Comparison of ENCODE assay signal across 12 cellular contexts in the genomic region with DNA sequence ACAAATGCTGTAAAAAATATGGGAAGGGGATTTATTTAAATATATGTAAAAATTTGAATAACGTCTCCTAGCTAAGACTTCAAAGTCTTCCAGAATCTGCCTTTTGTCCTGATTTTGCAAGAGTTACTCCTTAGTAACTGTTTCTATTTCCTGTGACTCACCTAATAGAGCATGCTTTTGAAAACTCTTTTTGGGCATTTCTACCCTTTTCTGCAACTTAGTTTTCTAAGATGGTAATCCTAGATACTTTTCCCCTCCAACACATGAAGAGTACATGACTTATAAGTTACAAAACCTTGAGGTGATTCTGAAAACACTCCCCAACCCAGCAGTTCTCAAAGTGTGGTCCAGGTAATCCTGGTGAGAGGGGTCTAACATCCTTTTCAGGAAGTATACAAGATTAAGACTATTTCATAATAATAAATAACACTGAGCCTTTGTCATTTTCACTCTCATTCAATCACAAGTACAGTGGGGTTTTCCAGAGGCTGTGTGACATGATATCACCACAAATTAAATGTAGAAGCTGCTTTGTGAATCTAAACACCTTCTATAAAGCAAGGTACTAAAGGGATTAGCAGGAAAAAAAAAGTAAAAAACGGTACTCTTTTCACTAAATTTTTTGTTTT. TPM values are rescaled to one million over a fixed set of nuclear protein-coding genes. Genes with fewer than 3 reads are reported as not detected.
DNase-seq lines count a peak whose midpoint lies in the region; ATAC-seq lines count a peak whose summit lies in the region.
"Had no signal": no experiment of that assay in that cellular context is flagged by ENCODE, and none has a peak within 500 bp of the region (broad histone marks: within the 10 kb centered on the region; RNA-seq: fewer than 3 reads in every experiment).

No MANE protein-coding gene starts in this region.

- no peak for ATAC-seq in HG03280 (IDR thresholded peaks at IDR 0.05; ENCODE audit: unreplicated experiment)

- H3K9me3 ChIP-seq in CD4-positive, alpha-beta memory T cell (ENCODE audit: control insufficient read depth in 1 of 2, low read length in 2 of 2), result no peaks in the 10 kb centered on the region
- H3K9me3 ChIP-seq in HUES64 (ENCODE audit: insufficient read depth, low read depth, low read length), result no peaks in the 10 kb centered on the region
- H3K9me3 ChIP-seq: pancreas had no signal

- no peak overlapping the region for H2BK5ac ChIP-seq in mesendoderm (ENCODE audit: low read length)

- 79% methylated on average over 1 of the region's 2 CpGs for WGBS in HUES64
- WGBS in mesendoderm (ENCODE audit: extremely low coverage, insufficient coverage, low lambda C conversion rate), result no CpG with 5 or more reads among the region's 2 CpGs

- no peak overlapping the region for H3K56ac ChIP-seq in mesendoderm (ENCODE audit: low read length)

- H3K4me3 ChIP-seq in CD4-positive, alpha-beta memory T cell (ENCODE audit: low read length in 2 of 2), result no peak overlapping the region
- H3K4me3 ChIP-seq in HUES64 (ENCODE audit: low read length) (no peak overlapping the region), mesendoderm (ENCODE audit: low read length) (no peak overlapping the region)
- H3K4me3 ChIP-seq: pancreas had no signal

- H3K36me3 ChIP-seq in CD4-positive, alpha-beta memory T cell (ENCODE audit: insufficient read depth, low read length), result peaks cover 16% of the 10 kb centered on the region
- H3K36me3 ChIP-seq in HUES64 (ENCODE audit: insufficient read depth, low read length) (peaks cover 71% of the 10 kb centered on the region), mesendoderm (ENCODE audit: control insufficient read depth, insufficient read depth, low read length) (no peaks in the 10 kb centered on the region)

- H3K79me2 ChIP-seq in mesendoderm (ENCODE audit: control insufficient read depth, insufficient read depth, low read length), result no peaks in the 10 kb centered on the region

- no peak overlapping the region for H3K4me2 ChIP-seq in mesendoderm (ENCODE audit: low read length)

- H3K9me3 Mint-ChIP-seq in CD4-positive, alpha-beta memory T cell, result no peaks in the 10 kb centered on the region
- H3K9me3 Mint-ChIP-seq: activated B cell treated with CpG ODN at 0.5 μM for 24 hours, brain had no signal

- peak overlapping the region in 4 of 7 donors; percentile 10 to 62 (median 26) for H3K27ac Mint-ChIP-seq in CD4-positive, alpha-beta memory T cell
- H3K27ac Mint-ChIP-seq: activated B cell treated with CpG ODN at 0.5 μM for 24 hours had no signal

- no peak overlapping the region for H4K5ac ChIP-seq in mesendoderm (ENCODE audit: low read length)

- no peak overlapping the region for H3K27ac ChIP-seq in CD4-positive, alpha-beta memory T cell (ENCODE audit: low read depth, low read length)
- peak overlapping the region; percentile 53 for H3K27ac ChIP-seq in HUES64 (ENCODE audit: low read depth, low read length)
- no peak overlapping the region for H3K27ac ChIP-seq in mesendoderm (ENCODE audit: low read depth, low read length)
- H3K27ac ChIP-seq: pancreas had no signal

- H3K9ac ChIP-seq in HUES64 (ENCODE audit: low read depth, low read length) (no peak overlapping the region; the same call in 1 of the 2 replicates), mesendoderm (ENCODE audit: low read length) (no peak overlapping the region)

- H2BK120ac ChIP-seq in mesendoderm (ENCODE audit: low read depth, low read length), result no peak overlapping the region

- peaks cover 21 to 56% of the 10 kb centered on the region in 2 donors for H3K36me3 Mint-ChIP-seq in CD4-positive, alpha-beta memory T cell

- H3K4me3 Mint-ChIP-seq in CD4-positive, alpha-beta memory T cell, result no peak overlapping the region
- H3K4me3 Mint-ChIP-seq: activated B cell treated with CpG ODN at 0.5 μM for 24 hours, brain had no signal

- no peak overlapping the region for H3K18ac ChIP-seq in mesendoderm (ENCODE audit: low read length)

- H3K4ac ChIP-seq in mesendoderm (ENCODE audit: low read depth, low read length), result no peak overlapping the region

- H3K79me1 ChIP-seq in mesendoderm (ENCODE audit: low read length), result no peaks in the 10 kb centered on the region

- no peaks in the 10 kb centered on the region for H3K27me3 Mint-ChIP-seq in CD4-positive, alpha-beta memory T cell
- H3K27me3 Mint-ChIP-seq: activated B cell treated with CpG ODN at 0.5 μM for 24 hours, brain had no signal

- H3K23ac ChIP-seq in mesendoderm (ENCODE audit: low read length), result no peak overlapping the region

- CTCF ChIA-PET in CD4-positive, alpha-beta memory T cell (lab: Charles Lee; ENCODE audit: partially characterized antibody), result no interaction called here

- no peak overlapping the region for H2AK5ac ChIP-seq in mesendoderm (ENCODE audit: low read length)

- no peaks in the 10 kb centered on the region for H3K27me3 ChIP-seq in CD4-positive, alpha-beta memory T cell (ENCODE audit: insufficient read depth, low read length)
- H3K27me3 ChIP-seq in HUES64 (ENCODE audit: insufficient read depth, low read length), result no peaks in the 10 kb centered on the region
- H3K27me3 ChIP-seq in mesendoderm (ENCODE audit: insufficient read depth, low read length, poor library complexity), result no peaks in the 10 kb centered on the region
- H3K27me3 ChIP-seq: pancreas had no signal

- POLR2A ChIA-PET in CD4-positive, alpha-beta memory T cell (lab: Charles Lee; ENCODE audit: partially characterized antibody), result no interaction called here

- peaks cover 10 to 25% (median 15%) of the 10 kb centered on the region in 4 donors for H3K4me1 Mint-ChIP-seq in CD4-positive, alpha-beta memory T cell

- DNase-seq in CD4-positive, alpha-beta memory T cell, result no peak
- peak; percentile 42 for DNase-seq in amniotic stem cell (lab: John Stamatoyannopoulos, UW)
- peak; percentile 14 for DNase-seq in mesendoderm
- DNase-seq in NCI-H82 treated with DMSO at 0.1 percent for 48 hours (lab: John Stamatoyannopoulos, UW; ENCODE audit: unreplicated experiment), result no peak
- no peak for DNase-seq in activated CD8-positive, alpha-beta memory T cell treated with anti-CD3 and anti-CD28 coated beads for 24 hours
- no peak for DNase-seq in NCI-H128 (lab: John Stamatoyannopoulos, UW; ENCODE audit: unreplicated experiment)
- DNase-seq: activated B cell treated with CpG ODN at 0.5 μM for 24 hours; NK-92 treated with Interleukin-12 subunit alpha and Interleukin-12 subunit beta, amount 100 ng/mL, for 24 hours; pancreas had no signal

- no peak overlapping the region for H4K8ac ChIP-seq in mesendoderm (ENCODE audit: low read depth, low read length)

- H3K4me1 ChIP-seq in CD4-positive, alpha-beta memory T cell (ENCODE audit: insufficient read depth, low read length), result peaks cover 13% of the 10 kb centered on the region
- peaks cover 14% of the 10 kb centered on the region for H3K4me1 ChIP-seq in HUES64 (ENCODE audit: insufficient read depth, low read length)
- no peaks in the 10 kb centered on the region for H3K4me1 ChIP-seq in mesendoderm (ENCODE audit: control insufficient read depth, low read depth, low read length)

- H2BK15ac ChIP-seq in mesendoderm (replicated peaks; ENCODE audit: low read depth), result no peak overlapping the region

- intact Hi-C loops in CD4-positive, alpha-beta memory T cell (cut with micrococcal nuclease), result no loop called here

RNA-seq across cellular contexts. Expression of gene PPP4R3B, which starts 31.9 kb away (rescaled TPM):
- 100 to 1,000 TPM; 111 to 114 TPM for total RNA-seq in CD4-positive, alpha-beta memory T cell
- polyA plus RNA-seq in CD4-positive, alpha-beta memory T cell, result 10 to 100 TPM; 76.7 to 84.2 TPM
- polyA plus RNA-seq in HUES64 (2013, experiment 1 of 2), result 31.4 TPM
- polyA plus RNA-seq in HUES64 (2013, experiment 2 of 2), result 32.3 TPM
- 25.7 TPM for polyA plus RNA-seq in mesendoderm (2013, experiment 1 of 2)
- 25.8 TPM for polyA plus RNA-seq in mesendoderm (2013, experiment 2 of 2)

Comparison
In these comparisons a context has a peak if more than half of its experiments do, and no peak if none do; other contexts are left out.
1. DNase-seq: peak in amniotic stem cell (single experiment) and mesendoderm (single experiment); none in CD4-positive, alpha-beta memory T cell (0 of 5), NCI-H82 treated with DMSO at 0.1 percent for 48 hours (single experiment), activated CD8-positive, alpha-beta memory T cell treated with anti-CD3 and anti-CD28 coated beads for 24 hours (single experiment) and NCI-H128 (single experiment).